Comparison of ENCODE assay signal across 10 cellular contexts in the genomic region with DNA sequence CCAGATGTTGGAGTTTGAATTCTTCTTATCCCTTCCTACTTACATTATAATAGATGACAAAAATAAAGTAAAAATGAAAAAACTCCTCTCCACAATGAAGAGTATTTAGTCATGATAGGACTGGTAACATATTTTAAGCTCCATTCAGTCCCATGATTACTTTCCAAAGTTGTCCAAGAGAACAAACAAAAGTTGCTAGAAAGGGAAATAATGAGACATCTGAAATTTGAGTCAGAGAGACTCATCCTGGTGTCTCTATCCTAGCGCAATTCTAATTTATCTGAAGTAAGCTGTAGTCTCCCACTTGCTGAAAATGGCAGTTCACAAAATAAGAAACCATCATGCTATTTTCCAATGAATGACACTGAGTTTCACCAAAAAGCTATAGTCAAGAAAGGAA.
"Had no signal": no experiment of that assay in that cellular context is flagged by ENCODE, and none has a peak within 500 bp of the region (broad histone marks: within the 10 kb centered on the region; RNA-seq: fewer than 3 reads in every experiment).

No MANE protein-coding gene starts in this region.

- DNase-seq: activated B cell treated with CpG ODN at 0.5 μM for 24 hours; activated CD4-positive, alpha-beta T cell treated with anti-CD3 and anti-CD28 coated beads, Interleukin-2, amount 10 ng/mL, durations not matched to agents 7 days and 5 days; amygdala; brain microvascular endothelial cell; effector memory CD8-positive, alpha-beta T cell; islet precursor cell; occipital lobe; small intestine; substantia nigra had no signal

- FAIRE-seq: small intestine had no signal

- H3K36me3 ChIP-seq: brain microvascular endothelial cell had no signal

- H3K27ac ChIP-seq: brain microvascular endothelial cell, epithelial cell of prostate had no signal

- H3K27me3 ChIP-seq: brain microvascular endothelial cell had no signal
